13 cellular contexts compared by ENCODE assay signal in genomic region chr1:20290624-20291597, GRCh38. TPM values are rescaled to one million over a fixed set of nuclear protein-coding genes. Genes with fewer than 3 reads are reported as not detected.
DNase-seq lines count a peak whose midpoint lies in the region; ATAC-seq and TF ChIP-seq lines count a peak whose summit lies in the region.
"Had no signal": no experiment of that assay in that cellular context is flagged by ENCODE, and none has a peak within 500 bp of the region (broad histone marks: within the 10 kb centered on the region; RNA-seq: fewer than 3 reads in every experiment).

A gene with protein sequence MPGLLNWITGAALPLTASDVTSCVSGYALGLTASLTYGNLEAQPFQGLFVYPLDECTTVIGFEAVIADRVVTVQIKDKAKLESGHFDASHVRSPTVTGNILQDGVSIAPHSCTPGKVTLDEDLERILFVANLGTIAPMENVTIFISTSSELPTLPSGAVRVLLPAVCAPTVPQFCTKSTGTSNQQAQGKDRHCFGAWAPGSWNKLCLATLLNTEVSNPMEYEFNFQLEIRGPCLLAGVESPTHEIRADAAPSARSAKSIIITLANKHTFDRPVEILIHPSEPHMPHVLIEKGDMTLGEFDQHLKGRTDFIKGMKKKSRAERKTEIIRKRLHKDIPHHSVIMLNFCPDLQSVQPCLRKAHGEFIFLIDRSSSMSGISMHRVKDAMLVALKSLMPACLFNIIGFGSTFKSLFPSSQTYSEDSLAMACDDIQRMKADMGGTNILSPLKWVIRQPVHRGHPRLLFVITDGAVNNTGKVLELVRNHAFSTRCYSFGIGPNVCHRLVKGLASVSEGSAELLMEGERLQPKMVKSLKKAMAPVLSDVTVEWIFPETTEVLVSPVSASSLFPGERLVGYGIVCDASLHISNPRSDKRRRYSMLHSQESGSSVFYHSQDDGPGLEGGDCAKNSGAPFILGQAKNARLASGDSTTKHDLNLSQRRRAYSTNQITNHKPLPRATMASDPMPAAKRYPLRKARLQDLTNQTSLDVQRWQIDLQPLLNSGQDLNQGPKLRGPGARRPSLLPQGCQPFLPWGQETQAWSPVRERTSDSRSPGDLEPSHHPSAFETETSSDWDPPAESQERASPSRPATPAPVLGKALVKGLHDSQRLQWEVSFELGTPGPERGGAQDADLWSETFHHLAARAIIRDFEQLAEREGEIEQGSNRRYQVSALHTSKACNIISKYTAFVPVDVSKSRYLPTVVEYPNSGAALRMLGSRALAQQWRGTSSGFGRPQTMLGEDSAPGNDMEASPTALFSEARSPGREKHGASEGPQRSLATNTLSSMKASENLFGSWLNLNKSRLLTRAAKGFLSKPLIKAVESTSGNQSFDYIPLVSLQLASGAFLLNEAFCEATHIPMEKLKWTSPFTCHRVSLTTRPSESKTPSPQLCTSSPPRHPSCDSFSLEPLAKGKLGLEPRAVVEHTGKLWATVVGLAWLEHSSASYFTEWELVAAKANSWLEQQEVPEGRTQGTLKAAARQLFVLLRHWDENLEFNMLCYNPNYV (plus strand): TSS chr1:20290875. CDS start chr1:20310602, 19,727 bp downstream.

- peaks cover 25 to 56% of the 10 kb centered on the region in 2 donors for H3K27me3 Mint-ChIP-seq in CD4-positive, alpha-beta memory T cell

- H3K4me3 ChIP-seq in CD4-positive, alpha-beta memory T cell (ENCODE audit: low read length in 2 of 2): no peak within 1 kb of the TSS
- H3K4me3 ChIP-seq in HUES6 (ENCODE audit: low read depth, low read length): peak within 1 kb of the TSS; percentile 51
- H3K4me3 ChIP-seq in mucosa of descending colon: no peak within 1 kb of the TSS
- H3K4me3 ChIP-seq in transverse colon: no peak within 1 kb of the TSS
- no peak within 1 kb of the TSS for H3K4me3 ChIP-seq in ovary
- H3K4me3 ChIP-seq: skin epidermis had no signal

- CTCF ChIA-PET in CD4-positive, alpha-beta memory T cell (lab: Charles Lee; ENCODE audit: partially characterized antibody): no interaction called here

- H3K9me3 Mint-ChIP-seq in CD4-positive, alpha-beta memory T cell: peaks cover 0 to 5% (median under 1%) of the 10 kb centered on the region in 8 donors
- H3K9me3 Mint-ChIP-seq in activated naive CD4-positive, alpha-beta T cell treated with anti-CD3 and anti-CD28 coated beads, Interleukin-2, amount 50 U/mL, for 72 hours: peaks cover 0 to 3% of the 10 kb centered on the region in 2 donors

- H3K9me3 ChIP-seq in CD4-positive, alpha-beta memory T cell (ENCODE audit: control insufficient read depth in 1 of 2, low read length in 2 of 2): no peaks in the 10 kb centered on the region
- H3K9me3 ChIP-seq in HUES6 (ENCODE audit: control insufficient read depth, insufficient read depth, low read depth, low read length) (peaks cover 2% of the 10 kb centered on the region; the same call in 1 of the 2 replicates), mucosa of descending colon (no peaks in the 10 kb centered on the region), transverse colon (no peaks in the 10 kb centered on the region), ovary (no peaks in the 10 kb centered on the region)
- H3K9me3 ChIP-seq: breast epithelium had no signal

- no peaks in the 10 kb centered on the region for H3K36me3 ChIP-seq in CD4-positive, alpha-beta memory T cell (ENCODE audit: insufficient read depth, low read length)
- H3K36me3 ChIP-seq in HUES6 (ENCODE audit: control insufficient read depth, insufficient read depth, low read length) (no peaks in the 10 kb centered on the region), mucosa of descending colon (ENCODE audit: low read depth) (no peaks in the 10 kb centered on the region), transverse colon (no peaks in the 10 kb centered on the region), ovary (no peaks in the 10 kb centered on the region)
- H3K36me3 ChIP-seq: breast epithelium, heart left ventricle had no signal

- in situ Hi-C loops in transverse colon (cut with MboI; ENCODE audit: low pct_ligation_motif_present in 1 of 4, low pct_unique_long_range_greater_than_20kb in 1 of 4, low sequenced_read_pairs in 3 of 4): no loop called here

- peak within 1 kb of the TSS in 2 of 7 donors; percentile 17 to 37 for H3K27ac Mint-ChIP-seq in CD4-positive, alpha-beta memory T cell
- peak within 1 kb of the TSS in 1 of 2 donors; percentile 17 for H3K27ac Mint-ChIP-seq in activated naive CD4-positive, alpha-beta T cell treated with anti-CD3 and anti-CD28 coated beads, Interleukin-2, amount 50 U/mL, for 72 hours

- peak within 1 kb of the TSS; percentile 62 for H3K9ac ChIP-seq in HUES6 (ENCODE audit: low read length)

- 33 to 69% methylated on average over 4 to 16 of the region's 16 CpGs for WGBS in transverse colon (ENCODE audit: low coverage in 1 of 2), 2 donors
- 35 to 44% (median 36%) methylated on average over 16 of the region's 16 CpGs for WGBS in ovary, 3 donors

- peaks cover 19% of the 10 kb centered on the region for H3K27me3 ChIP-seq in CD4-positive, alpha-beta memory T cell (ENCODE audit: insufficient read depth, low read length)
- H3K27me3 ChIP-seq in HUES6 (ENCODE audit: control insufficient read depth, insufficient read depth, low read length): peaks cover 68% of the 10 kb centered on the region
- peaks cover 32% of the 10 kb centered on the region for H3K27me3 ChIP-seq in transverse colon
- no peaks in the 10 kb centered on the region for H3K27me3 ChIP-seq in ovary

- H3K36me3 Mint-ChIP-seq in CD4-positive, alpha-beta memory T cell: no peaks in the 10 kb centered on the region
- no peaks in the 10 kb centered on the region for H3K36me3 Mint-ChIP-seq in activated naive CD4-positive, alpha-beta T cell treated with anti-CD3 and anti-CD28 coated beads, Interleukin-2, amount 50 U/mL, for 72 hours

- TF ChIP-seq EP300 in transverse colon (IDR thresholded peaks at IDR 0.05; ENCODE audit: low read depth) (no peak), ovary (IDR thresholded peaks at IDR 0.05) (no peak)

- ATAC-seq in activated naive CD4-positive, alpha-beta T cell treated with anti-CD3 and anti-CD28 coated beads, Interleukin-2, amount 50 U/mL, for 72 hours: peak; percentile 22 to 26
- ATAC-seq in mucosa of descending colon: peak; percentile 65

- intact Hi-C loops in CD4-positive, alpha-beta memory T cell (cut with micrococcal nuclease): no loop called here
- intact Hi-C loops in mucosa of descending colon (cut with DNase I, micrococcal nuclease) (no loop called here), transverse colon (cut with DNase I; ENCODE audit: low total_unique reads) (no loop called here), ovary (cut with DNase I) (no loop called here)

- peaks cover 9 to 18% (median 13%) of the 10 kb centered on the region in 4 donors for H3K4me1 Mint-ChIP-seq in CD4-positive, alpha-beta memory T cell

- POLR2A ChIA-PET in CD4-positive, alpha-beta memory T cell (lab: Charles Lee; ENCODE audit: partially characterized antibody): no interaction called here

- TF ChIP-seq POLR2A in transverse colon (IDR thresholded peaks at IDR 0.05) (no peak), ovary (IDR thresholded peaks at IDR 0.05) (no peak)

- no peak for TF ChIP-seq CTCF in mucosa of descending colon (IDR thresholded peaks at IDR 0.05)
- TF ChIP-seq CTCF in transverse colon (IDR thresholded peaks at IDR 0.05): no peak
- TF ChIP-seq CTCF in ovary (IDR thresholded peaks at IDR 0.05): no peak

- peak within 1 kb of the TSS; percentile 28 to 64 (median 48) for H3K4me3 Mint-ChIP-seq in CD4-positive, alpha-beta memory T cell

- DNase-seq in CD4-positive, alpha-beta memory T cell: no peak
- DNase-seq in activated naive CD4-positive, alpha-beta T cell treated with anti-CD3 and anti-CD28 coated beads, Interleukin-2, amount 50 U/mL, for 72 hours (ENCODE audit: low spot score in 2 of 2): no peak
- no peak for DNase-seq in mucosa of descending colon
- DNase-seq in COLO668 (lab: John Stamatoyannopoulos, UW; ENCODE audit: unreplicated experiment): no peak
- DNase-seq in transverse colon: no peak
- DNase-seq in stimulated activated naive CD4-positive, alpha-beta T cell (lab: John Stamatoyannopoulos, UW): no peak
- DNase-seq in ovary: no peak
- DNase-seq: GDM1, heart left ventricle, substantia nigra had no signal

- no peaks in the 10 kb centered on the region for H3K4me1 ChIP-seq in CD4-positive, alpha-beta memory T cell (ENCODE audit: insufficient read depth, low read length)
- H3K4me1 ChIP-seq in HUES6 (ENCODE audit: control insufficient read depth, insufficient read depth, low read length) (peaks cover 17% of the 10 kb centered on the region), mucosa of descending colon (ENCODE audit: low read depth) (peaks cover 2% of the 10 kb centered on the region), transverse colon (peaks cover 0 to 7% (median 0%) of the 10 kb centered on the region in 4 donors), ovary (ENCODE audit: insufficient read depth) (no peaks in the 10 kb centered on the region)
- H3K4me1 ChIP-seq: breast epithelium had no signal

- H3K27ac ChIP-seq in CD4-positive, alpha-beta memory T cell (ENCODE audit: low read depth, low read length): no peak within 1 kb of the TSS
- H3K27ac ChIP-seq in HUES6 (ENCODE audit: low read depth, low read length) (no peak within 1 kb of the TSS), transverse colon (no peak within 1 kb of the TSS), ovary (no peak within 1 kb of the TSS)
- H3K27ac ChIP-seq: breast epithelium, heart left ventricle, skin epidermis had no signal

RNA-seq across cellular contexts. Expression of the gene that starts here (rescaled TPM):
- under 1 TPM in 1 of 2 experiments, not detected in 1; 0.17 TPM for total RNA-seq in CD4-positive, alpha-beta memory T cell
- polyA plus RNA-seq in CD4-positive, alpha-beta memory T cell: under 1 TPM in 1 of 2 donors, not detected in 1; 0.11 TPM
- under 1 TPM; 0.10 to 0.30 TPM for total RNA-seq in activated naive CD4-positive, alpha-beta T cell treated with anti-CD3 and anti-CD28 coated beads, Interleukin-2, amount 50 U/mL, for 72 hours
- total RNA-seq in mucosa of descending colon (1 to 10 TPM in 1 of 3 donors, under 1 TPM in 2; 0.16 to 2.1 (median 0.80) TPM), transverse colon (not detected), ovary (1 to 10 TPM in 1 of 7 donors, under 1 TPM in 3, not detected in 3; 0.10 to 1.5 (median 0.21) TPM)
- not detected for polyA plus RNA-seq in ovary

Comparison
In these comparisons a context has a peak if more than half of its experiments do, and no peak if none do; other contexts are left out.
1. Peak in ATAC-seq in activated naive CD4-positive, alpha-beta T cell treated with anti-CD3 and anti-CD28 coated beads, Interleukin-2, amount 50 U/mL, for 72 hours; RNA of the gene not detected or under 1 TPM.